Comparison of ENCODE assay signal across 8 cellular contexts in genomic region chr11:77113382-77114088, GRCh38. TPM values are rescaled to one million over a fixed set of nuclear protein-coding genes. Genes with fewer than 3 reads are reported as not detected.
DNase-seq lines count a peak whose midpoint lies in the region; ATAC-seq and TF ChIP-seq lines count a peak whose summit lies in the region.

No MANE protein-coding gene starts in this region.

- no peak overlapping the region for H2AFZ ChIP-seq in osteoblast (ENCODE audit: low read length)

- ATAC-seq in heart left ventricle, result no peak
- ATAC-seq in left cardiac atrium, result no peak
- ATAC-seq in HG03045 (IDR thresholded peaks at IDR 0.05; ENCODE audit: unreplicated experiment), result no peak
- no peak for ATAC-seq in HG03108 (IDR thresholded peaks at IDR 0.05; ENCODE audit: unreplicated experiment)

- peak in 11 of 12 donors; percentile 23 to 49 (median 36) for TF ChIP-seq CTCF in heart left ventricle (IDR thresholded peaks at IDR 0.05)
- peak; percentile 74 for TF ChIP-seq CTCF in osteoblast (IDR thresholded peaks at IDR 0.05; ENCODE audit: extremely low read depth, low read depth, low read length)

- H3K4me3 ChIP-seq in heart left ventricle (no peak overlapping the region), osteoblast (ENCODE audit: insufficient read depth, low read length) (no peak overlapping the region)

- H4K20me1 ChIP-seq in osteoblast (ENCODE audit: insufficient read depth, low read length), result no peaks in the 10 kb centered on the region

- H3K4me1 ChIP-seq in heart left ventricle, result peaks cover 0 to 6% (median 0%) of the 10 kb centered on the region in 12 donors
- peaks cover 31% of the 10 kb centered on the region for H3K4me1 ChIP-seq in osteoblast (ENCODE audit: insufficient read depth, low read length)

- intact Hi-C loops in heart left ventricle (cut with DNase I), result no loop called here
- intact Hi-C loops in left cardiac atrium (cut with DNase I), result loop anchor here in 1 of 2 donors (10.0 kb wide), 1 partner anchor 309 kb away; no protein-coding TSS in a partner anchor

- H3K27ac ChIP-seq in heart left ventricle, result no peak overlapping the region
- no peak overlapping the region for H3K27ac ChIP-seq in osteoblast (ENCODE audit: low read depth, low read length)

- no peak overlapping the region for H3K4me2 ChIP-seq in osteoblast (ENCODE audit: insufficient read depth, low read length)

- H3K79me2 ChIP-seq in osteoblast (ENCODE audit: insufficient read depth, low read length), result no peaks in the 10 kb centered on the region

- no peaks in the 10 kb centered on the region for H3K27me3 ChIP-seq in heart left ventricle
- H3K27me3 ChIP-seq in osteoblast (ENCODE audit: insufficient read depth, low read length), result no peaks in the 10 kb centered on the region

- DNase-seq in heart left ventricle (peak in 1 of 5 donors; percentile 5), left cardiac atrium (no peak), NCI-H1694 (lab: John Stamatoyannopoulos, UW) (peak; percentile 55), cerebellum (ENCODE audit: low spot score) (peak; percentile 42), osteoblast (ENCODE audit: insufficient read length, low spot score, missing footprints) (peak; percentile 98), GM19240 (ENCODE audit: insufficient read length, low spot score) (no peak)

- 71 to 84% (median 78%) methylated on average over 8 of the region's 8 CpGs for WGBS in heart left ventricle, 4 donors

- peaks cover 0 to 4% (median 0%) of the 10 kb centered on the region in 9 donors for H3K36me3 ChIP-seq in heart left ventricle
- H3K36me3 ChIP-seq in osteoblast (ENCODE audit: insufficient read depth, low read length), result no peaks in the 10 kb centered on the region

- TF ChIP-seq POLR2A in heart left ventricle (IDR thresholded peaks at IDR 0.05), result no peak

- H3K9me3 ChIP-seq in heart left ventricle, result no peaks in the 10 kb centered on the region
- H3K9me3 ChIP-seq in osteoblast (ENCODE audit: low read depth, low read length), result no peaks in the 10 kb centered on the region

RNA-seq across cellular contexts. Expression of gene OMP, which starts 10.9 kb away (rescaled TPM):
- not detected for total RNA-seq in heart left ventricle
- not detected for polyA plus RNA-seq in heart left ventricle
- total RNA-seq in left cardiac atrium, result under 1 TPM in 1 of 2 donors, not detected in 1; 0.97 TPM
- total RNA-seq in cerebellum, result 1.1 TPM
- 0.88 TPM in 1 of 2 replicates, not detected in the other for total RNA-seq in osteoblast

RNA-seq across cellular contexts. Expression of gene MYO7A, which starts 14.5 kb away (rescaled TPM):
- 10 to 100 TPM in 1 of 9 donors, 1 to 10 TPM in 8; 1.6 to 17.1 (median 2.7) TPM for total RNA-seq in heart left ventricle
- 1 to 10 TPM; 1.0 to 2.9 TPM for polyA plus RNA-seq in heart left ventricle
- total RNA-seq in left cardiac atrium, result 10 to 100 TPM in 1 of 2 donors, 1 to 10 TPM in 1; 7.5 to 11.1 TPM
- total RNA-seq in cerebellum, result 3.9 TPM
- total RNA-seq in osteoblast, result under 0.01 TPM in 2 replicates

RNA-seq across cellular contexts. Expression of gene CAPN5, which starts 46.8 kb away (rescaled TPM):
- 1 to 10 TPM; 1.2 to 4.5 (median 2.3) TPM for total RNA-seq in heart left ventricle
- polyA plus RNA-seq in heart left ventricle, result 1 to 10 TPM; 1.1 to 2.0 TPM
- 1 to 10 TPM; 5.6 to 5.9 TPM for total RNA-seq in left cardiac atrium
- 9.3 TPM for total RNA-seq in cerebellum
- total RNA-seq in osteoblast, result 6.5 and 8.5 TPM in 2 replicates

Comparison
In these comparisons a context has a peak if more than half of its experiments do, and no peak if none do; other contexts are left out.
1. DNase-seq: peak in NCI-H1694 (single experiment), cerebellum (single experiment) and osteoblast (single experiment); none in left cardiac atrium (single experiment) and GM19240 (single experiment).